13 cellular contexts compared by ENCODE assay signal in the genomic region with DNA sequence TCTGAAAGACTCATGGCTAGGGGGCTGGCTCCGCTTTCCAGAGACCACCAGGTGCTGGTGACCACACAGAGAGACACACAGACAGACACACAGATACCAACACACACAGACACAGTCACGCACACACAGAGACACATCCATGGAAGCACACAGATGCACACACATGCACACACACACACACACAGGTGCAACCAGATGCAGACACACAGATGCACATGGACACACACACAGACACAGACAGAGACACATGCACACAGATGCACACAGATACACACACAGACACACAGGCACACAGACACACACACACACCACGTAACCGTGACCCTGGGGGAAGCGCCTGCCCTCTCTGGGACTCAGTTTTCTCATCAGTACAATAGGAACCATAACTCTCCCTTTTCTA.
DNase-seq lines count a peak whose midpoint lies in the region; ATAC-seq, FAIRE-seq and TF ChIP-seq lines count a peak whose summit lies in the region.
"Had no signal": no experiment of that assay in that cellular context is flagged by ENCODE, and none has a peak within 500 bp of the region (broad histone marks: within the 10 kb centered on the region; RNA-seq: fewer than 3 reads in every experiment).

No MANE protein-coding gene starts in this region.

- H3K4me3 ChIP-seq in bronchial epithelial cell (ENCODE audit: low read depth, low read length) (no peak overlapping the region), neuronal stem cell (ENCODE audit: low read length in 2 of 2) (no peak overlapping the region)
- H3K4me3 ChIP-seq: A549 had no signal

- no peak for TF ChIP-seq CTCF in bronchial epithelial cell (IDR thresholded peaks at IDR 0.05; ENCODE audit: insufficient read depth, low read length, severe bottlenecking)

- H2BK120ac ChIP-seq in neuronal stem cell (ENCODE audit: low read depth, low read length): no peak overlapping the region

- no peaks in the 10 kb centered on the region for H3K4me1 ChIP-seq in neuronal stem cell (ENCODE audit: control insufficient read depth in 2 of 2, insufficient read depth in 1 of 2, low read depth in 1 of 2, low read length in 2 of 2)
- H3K4me1 ChIP-seq: A549, BE2C had no signal

- no peak overlapping the region for H4K8ac ChIP-seq in neuronal stem cell (ENCODE audit: low read depth, low read length)

- peak; percentile 14 for ATAC-seq in stimulated activated naive CD8-positive, alpha-beta T cell treated with anti-CD3 and anti-CD28 coated beads, Interleukin-15, Interleukin-2, amounts not matched to agents 100 U/mL and 50 U/mL, for 24 hours
- no peak for ATAC-seq in stimulated activated naive CD8-positive, alpha-beta T cell treated with anti-CD3 and anti-CD28 coated beads, Interleukin-15, amount 100 ng/mL, for 72 hours
- ATAC-seq: A549; CD8-positive, alpha-beta T cell had no signal

- H2AFZ ChIP-seq in neuronal stem cell (ENCODE audit: low read length): no peak overlapping the region

- no peak overlapping the region for H3K27ac ChIP-seq in neuronal stem cell (replicated peaks; ENCODE audit: low read length)
- H3K27ac ChIP-seq: A549, C4-2B had no signal

- H3K27ac Mint-ChIP-seq in stimulated activated naive CD8-positive, alpha-beta T cell treated with anti-CD3 and anti-CD28 coated beads, Interleukin-15, amount 100 ng/mL, for 72 hours: no peak overlapping the region
- H3K27ac Mint-ChIP-seq: CD8-positive, alpha-beta T cell had no signal

- peaks cover 20% of the 10 kb centered on the region for H3K27me3 Mint-ChIP-seq in stimulated activated naive CD8-positive, alpha-beta T cell treated with anti-CD3 and anti-CD28 coated beads, Interleukin-15, amount 100 ng/mL, for 72 hours

- H2BK12ac ChIP-seq in neuronal stem cell (ENCODE audit: low read length): no peak overlapping the region

- peak overlapping the region; percentile 11 for H2BK5ac ChIP-seq in neuronal stem cell (ENCODE audit: low read length)

- peak overlapping the region; percentile 6 for H3K18ac ChIP-seq in neuronal stem cell (ENCODE audit: low read length)

- no peak overlapping the region for H3K4ac ChIP-seq in neuronal stem cell (ENCODE audit: low read length)

- H3K23ac ChIP-seq in neuronal stem cell (ENCODE audit: low read depth, low read length, poor library complexity): no peak overlapping the region

- H3K9me3 Mint-ChIP-seq in stimulated activated naive CD8-positive, alpha-beta T cell treated with anti-CD3 and anti-CD28 coated beads, Interleukin-15, amount 100 ng/mL, for 72 hours: peaks cover 8 to 11% of the 10 kb centered on the region in 2 donors

- no peak overlapping the region for H3K4me2 ChIP-seq in neuronal stem cell (ENCODE audit: insufficient read depth, low read length, poor library complexity, severe bottlenecking)
- H3K4me2 ChIP-seq: A549 had no signal

- no peaks in the 10 kb centered on the region for H3K36me3 ChIP-seq in bronchial epithelial cell (ENCODE audit: control insufficient read depth, insufficient read depth, low read length)
- no peaks in the 10 kb centered on the region for H3K36me3 ChIP-seq in neuronal stem cell (replicated peaks in 1 of 2; ENCODE audit: control insufficient read depth in 2 of 2, insufficient read depth in 2 of 2, low read length in 2 of 2)
- H3K36me3 ChIP-seq: BE2C had no signal

- no peak overlapping the region for H4K91ac ChIP-seq in neuronal stem cell (ENCODE audit: low read depth, low read length, poor library complexity)

- H3K4me1 Mint-ChIP-seq in stimulated activated naive CD8-positive, alpha-beta T cell treated with anti-CD3 and anti-CD28 coated beads, Interleukin-15, amount 100 ng/mL, for 72 hours: no peaks in the 10 kb centered on the region

- H3K9ac ChIP-seq in neuronal stem cell (ENCODE audit: low read depth, low read length, poor library complexity): no peak overlapping the region

- H2BK15ac ChIP-seq in neuronal stem cell (ENCODE audit: low read length): no peak overlapping the region

- no peak for TF ChIP-seq POLR2A in erythroblast (IDR thresholded peaks at IDR 0.05; ENCODE audit: low read length)

- no peak overlapping the region for H3K4me3 Mint-ChIP-seq in stimulated activated naive CD8-positive, alpha-beta T cell treated with anti-CD3 and anti-CD28 coated beads, Interleukin-15, amount 100 ng/mL, for 72 hours
- H3K4me3 Mint-ChIP-seq: CD8-positive, alpha-beta T cell had no signal

- H3K9me3 ChIP-seq in neuronal stem cell (replicated peaks in 1 of 2; ENCODE audit: control insufficient read depth in 2 of 2, insufficient read depth in 1 of 2, low read depth in 1 of 2, low read length in 2 of 2): peaks cover 0 to under 1% of the 10 kb centered on the region in 2 donors
- H3K9me3 ChIP-seq: A549, BE2C had no signal

- WGBS in neuronal stem cell (ENCODE audit: extremely low coverage in 2 of 2, insufficient read length in 2 of 2, insufficient replicate concordance in 1 of 2), 2 donors: no CpG with 5 or more reads among the region's 5 CpGs

- no peak overlapping the region for H3K14ac ChIP-seq in neuronal stem cell (ENCODE audit: low read length)

- no peak overlapping the region for H2AK5ac ChIP-seq in neuronal stem cell (ENCODE audit: low read depth, low read length)

- no peaks in the 10 kb centered on the region for H3K79me1 ChIP-seq in neuronal stem cell (ENCODE audit: low read depth, low read length)

- H3K27me3 ChIP-seq in bronchial epithelial cell (ENCODE audit: control insufficient read depth, insufficient read depth, low read length) (no peaks in the 10 kb centered on the region), neuronal stem cell (ENCODE audit: control insufficient read depth in 3 of 3, insufficient read depth in 3 of 3, low read depth in 1 of 3, low read length in 3 of 3) (peaks cover 0 to 13% (median 0%) of the 10 kb centered on the region in 3 experiments)
- H3K27me3 ChIP-seq: BE2C had no signal

- peak; percentile 99 for FAIRE-seq in bronchial epithelial cell (lab: Jason Lieb, UNC)
- FAIRE-seq: A549, H54 had no signal

- no peak for DNase-seq in stimulated activated naive CD8-positive, alpha-beta T cell treated with anti-CD3 and anti-CD28 coated beads, Interleukin-15, Interleukin-2, amounts not matched to agents 100 U/mL and 50 U/mL, for 24 hours
- no peak for DNase-seq in stimulated activated naive CD8-positive, alpha-beta T cell treated with anti-CD3 and anti-CD28 coated beads, Interleukin-15, amount 100 ng/mL, for 72 hours
- DNase-seq in bronchial epithelial cell (ENCODE audit: low read depth) (no peak), neuronal stem cell (ENCODE audit: low spot score) (no peak), NCI-H524 (lab: John Stamatoyannopoulos, UW) (no peak), erythroblast (lab: John Stamatoyannopoulos, UW) (no peak), NCI-H146 (lab: John Stamatoyannopoulos, UW) (no peak)
- DNase-seq: BE2C; CD8-positive, alpha-beta T cell; GF-D8 had no signal
